1 cellular context compared by ENCODE assay signal in genomic region chr1:199691540-199691939, GRCh38.
TF ChIP-seq lines count a peak whose summit lies in the region.

No MANE protein-coding gene starts in this region.

TF ChIP-seq in GM23338, 12 proteins besides CTCF, POLR2A, EP300 and RAD21 (continued from another document):
- TF ChIP-seq ZNF462 (CRISPR knock-in tag; IDR thresholded peaks at IDR 0.05) (no peak), ZNF114 (CRISPR knock-in tag; IDR thresholded peaks at IDR 0.05) (no peak), CREB1 (CRISPR knock-in tag; IDR thresholded peaks at IDR 0.05; ENCODE audit: low read depth) (no peak), JUNB (IDR thresholded peaks at IDR 0.05; ENCODE audit: unreplicated experiment) (no peak), ETS1 (IDR thresholded peaks at IDR 0.05) (no peak)
- TF ChIP-seq, protein P1, sequence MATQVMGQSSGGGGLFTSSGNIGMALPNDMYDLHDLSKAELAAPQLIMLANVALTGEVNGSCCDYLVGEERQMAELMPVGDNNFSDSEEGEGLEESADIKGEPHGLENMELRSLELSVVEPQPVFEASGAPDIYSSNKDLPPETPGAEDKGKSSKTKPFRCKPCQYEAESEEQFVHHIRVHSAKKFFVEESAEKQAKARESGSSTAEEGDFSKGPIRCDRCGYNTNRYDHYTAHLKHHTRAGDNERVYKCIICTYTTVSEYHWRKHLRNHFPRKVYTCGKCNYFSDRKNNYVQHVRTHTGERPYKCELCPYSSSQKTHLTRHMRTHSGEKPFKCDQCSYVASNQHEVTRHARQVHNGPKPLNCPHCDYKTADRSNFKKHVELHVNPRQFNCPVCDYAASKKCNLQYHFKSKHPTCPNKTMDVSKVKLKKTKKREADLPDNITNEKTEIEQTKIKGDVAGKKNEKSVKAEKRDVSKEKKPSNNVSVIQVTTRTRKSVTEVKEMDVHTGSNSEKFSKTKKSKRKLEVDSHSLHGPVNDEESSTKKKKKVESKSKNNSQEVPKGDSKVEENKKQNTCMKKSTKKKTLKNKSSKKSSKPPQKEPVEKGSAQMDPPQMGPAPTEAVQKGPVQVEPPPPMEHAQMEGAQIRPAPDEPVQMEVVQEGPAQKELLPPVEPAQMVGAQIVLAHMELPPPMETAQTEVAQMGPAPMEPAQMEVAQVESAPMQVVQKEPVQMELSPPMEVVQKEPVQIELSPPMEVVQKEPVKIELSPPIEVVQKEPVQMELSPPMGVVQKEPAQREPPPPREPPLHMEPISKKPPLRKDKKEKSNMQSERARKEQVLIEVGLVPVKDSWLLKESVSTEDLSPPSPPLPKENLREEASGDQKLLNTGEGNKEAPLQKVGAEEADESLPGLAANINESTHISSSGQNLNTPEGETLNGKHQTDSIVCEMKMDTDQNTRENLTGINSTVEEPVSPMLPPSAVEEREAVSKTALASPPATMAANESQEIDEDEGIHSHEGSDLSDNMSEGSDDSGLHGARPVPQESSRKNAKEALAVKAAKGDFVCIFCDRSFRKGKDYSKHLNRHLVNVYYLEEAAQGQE (IDR thresholded peaks at IDR 0.05; ENCODE audit: unreplicated experiment) = no peak
TF ChIP-seq in GM23338: peak in this region for 0.
